ENCODE assay signal across 15 cellular contexts in the genomic region with DNA sequence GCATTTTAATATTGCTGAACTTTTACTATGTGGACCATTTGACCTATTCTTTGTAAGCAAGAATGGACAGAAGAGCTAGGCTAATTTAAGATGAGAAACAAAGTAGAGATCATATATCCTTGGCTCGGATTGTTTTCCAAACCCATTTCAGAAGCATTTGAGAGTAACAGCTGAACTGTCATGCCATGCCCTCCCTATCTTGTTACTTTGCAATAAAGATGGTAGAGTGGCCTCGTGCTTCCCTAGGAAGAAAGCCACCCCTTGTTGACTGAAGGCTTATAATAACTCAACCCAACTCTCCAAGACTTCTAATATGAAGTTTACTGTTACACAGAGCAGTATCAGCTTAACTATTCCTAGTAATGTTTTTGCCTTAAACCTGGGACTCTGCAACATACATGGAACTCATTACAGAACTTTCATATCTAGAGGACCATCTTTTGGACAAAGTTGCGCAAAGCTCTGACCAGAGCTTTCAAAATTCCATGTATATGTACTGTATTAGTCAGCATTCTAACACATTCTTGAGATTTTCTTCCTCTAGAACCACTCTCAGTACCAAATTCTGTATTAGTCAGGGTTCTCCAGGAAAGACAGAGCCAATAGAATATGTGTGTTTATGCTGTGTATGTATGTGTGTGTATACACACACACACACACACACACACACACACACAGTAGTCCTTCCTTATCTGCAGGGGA.
A peak's percentile ranks its signal among the peaks of the same experiment; 100 is the strongest.
DNase-seq lines count a peak whose midpoint lies in the region; TF ChIP-seq lines count a peak whose summit lies in the region.
"Had no signal": no experiment of that assay in that cellular context is flagged by ENCODE, and none has a peak within 500 bp of the region (broad histone marks: within the 10 kb centered on the region; RNA-seq: fewer than 3 reads in every experiment).

No MANE protein-coding gene starts in this region.

- H3K4me3 ChIP-seq in cardiac fibroblast (replicated peaks in 1 of 2; ENCODE audit: low read depth in 2 of 2, low read length in 2 of 2): no peak overlapping the region

- DNase-seq in AG08396 (ENCODE audit: low spot score) (peak; percentile 14), LHCN-M2 (ENCODE audit: low read depth) (peak; percentile 56), cardiac fibroblast (ENCODE audit: low read depth in 2 of 2) (peak; percentile 70 to 89), left kidney (ENCODE audit: low read depth, low spot score) (peak; percentile 26), NCI-H1105 (lab: John Stamatoyannopoulos, UW) (no peak), NCI-H82 (lab: John Stamatoyannopoulos, UW) (no peak), mucosa of gallbladder (ENCODE audit: low spot score) (no peak)
- DNase-seq in stimulated activated CD4-positive, alpha-beta T cell treated with anti-CD3 and anti-CD28 coated beads, Interleukin-2, amount 100 ng/mL, for 48 hours: no peak
- DNase-seq: activated CD4-positive, alpha-beta T cell treated with anti-CD3 and anti-CD28 coated beads for 48 hours; activated naive CD4-positive, alpha-beta T cell treated with anti-CD3 and anti-CD28 coated beads for 36 hours; effector CD4-positive, alpha-beta T cell; KG1; NCI-H1417; NCI-H2227 treated with DMSO at 0.1 percent for 48 hours; SHP77 treated with DMSO at 0.1 percent for 48 hours had no signal

- no peak for TF ChIP-seq CTCF in cardiac fibroblast (IDR thresholded peaks at IDR 0.05; ENCODE audit: low read depth, low read length)

Comparison
In these comparisons a context has a peak if more than half of its experiments do, and no peak if none do; other contexts are left out.
1. DNase-seq: peak in AG08396 (single experiment), LHCN-M2 (single experiment), cardiac fibroblast (2 of 2) and left kidney (single experiment); none in stimulated activated CD4-positive, alpha-beta T cell treated with anti-CD3 and anti-CD28 coated beads, Interleukin-2, amount 100 ng/mL, for 48 hours (0 of 2), NCI-H1105 (single experiment), NCI-H82 (single experiment) and mucosa of gallbladder (single experiment).